Comparison of ENCODE assay signal across 27 cellular contexts in genomic region chr6:22049002-22049401, GRCh38.
"Had no signal": no experiment of that assay in that cellular context is flagged by ENCODE, and none has a peak within 500 bp of the region (broad histone marks: within the 10 kb centered on the region; RNA-seq: fewer than 3 reads in every experiment).

No MANE protein-coding gene starts in this region.

- DNase-seq: activated B cell treated with CpG ODN at 0.5 μM for 24 hours; activated CD4-positive, alpha-beta T cell treated with anti-CD3 and anti-CD28 coated beads for 1 hour; activated CD4-positive, alpha-beta T cell treated with anti-CD3 and anti-CD28 coated beads, Interleukin-2, amount 10 ng/mL, durations not matched to agents 24 days and 14 days; activated CD4-positive, alpha-beta T cell treated with anti-CD3 and anti-CD28 coated beads, Interleukin-2, amount 50 U/mL, for 48 hours; activated CD8-positive, alpha-beta memory T cell treated with anti-CD3 and anti-CD28 coated beads, Interleukin-2, amount 10 ng/mL, durations not matched to agents 7 days and 5 days; activated effector memory CD4-positive, alpha-beta T cell treated with Interleukin-2 at 50 U/mL for 16 hours; activated naive CD4-positive, alpha-beta T cell; activated T-cell treated with anti-CD3 and anti-CD28 coated beads, Interleukin-2, amount 50 U/mL, for 24 hours; amygdala; brain microvascular endothelial cell; cerebellar nuclear complex; Karpas-422; NCI-H1930; NCI-H2107; NCI-H2171 treated with DMSO at 0.1 percent for 48 hours; NCI-H226; NCI-H510A; NCI-H526 treated with DMSO at 0.1 percent for 48 hours; NCI-H82; OCI-M1; Peyer's patch; SHP77 treated with DMSO at 0.1 percent for 48 hours; T-cell; T-helper 2 cell; T1000 had no signal

- H3K36me3 ChIP-seq: brain microvascular endothelial cell, Peyer's patch had no signal

- H3K27me3 ChIP-seq: brain microvascular endothelial cell, Peyer's patch had no signal

- H3K4me1 ChIP-seq: Peyer's patch had no signal

- ATAC-seq: activated CD8-positive, alpha-beta memory T cell treated with anti-CD3 and anti-CD28 coated beads, Interleukin-2, amount 10 ng/mL, durations not matched to agents 7 days and 5 days; T-cell had no signal

- H3K4me3 ChIP-seq: Peyer's patch had no signal

- FAIRE-seq: astrocyte, TTC549 had no signal

- H3K27ac ChIP-seq: brain microvascular endothelial cell, Peyer's patch had no signal

- H3K9me3 ChIP-seq: Peyer's patch had no signal
